8 cellular contexts compared by ENCODE assay signal in genomic region chr15:78808550-78808949, GRCh38. TPM values are rescaled to one million over a fixed set of nuclear protein-coding genes. Genes with fewer than 3 reads are reported as not detected.
DNase-seq lines count a peak whose midpoint lies in the region; ATAC-seq and TF ChIP-seq lines count a peak whose summit lies in the region.

No MANE protein-coding gene starts in this region.

- H3K36me3 ChIP-seq in mammary epithelial cell (ENCODE audit: insufficient read depth, low read length), result no peaks in the 10 kb centered on the region

- whole genome bisulfite sequencing in mammary epithelial cell (ENCODE audit: low coverage, missing lambda C conversion rate), result 62% methylated on average over 2 of the region's 2 CpGs

- ATAC-seq in GM21619 (IDR thresholded peaks at IDR 0.05; ENCODE audit: unreplicated experiment) (no peak), HG03159 (IDR thresholded peaks at IDR 0.05; ENCODE audit: unreplicated experiment) (no peak), HG03175 (IDR thresholded peaks at IDR 0.05; ENCODE audit: unreplicated experiment) (no peak)

- H3K36me3 Mint-ChIP-seq in activated naive CD4-positive, alpha-beta T cell treated with anti-CD3 and anti-CD28 coated beads for 36 hours (ENCODE audit: low read depth), result no peaks in the 10 kb centered on the region

- no peaks in the 10 kb centered on the region for H4K20me1 ChIP-seq in mammary epithelial cell (ENCODE audit: insufficient read depth, low read length)

- in situ Hi-C loops in mammary epithelial cell (cut with MboI; ENCODE audit: low sequenced_read_pairs in 2 of 2), result no loop called here

- DNase-seq in activated naive CD4-positive, alpha-beta T cell treated with anti-CD3 and anti-CD28 coated beads for 36 hours, result peak; percentile 45
- DNase-seq in activated naive CD4-positive, alpha-beta T cell treated with anti-CD3 and anti-CD28 coated beads, Interleukin-2, amount 50 U/mL, for 16 hours, result no peak
- peak; percentile 12 for DNase-seq in NCI-H446 treated with DMSO at 0.1 percent for 48 hours (lab: John Stamatoyannopoulos, UW)
- DNase-seq in mammary epithelial cell, result peak; percentile 35
- peak; percentile 53 for DNase-seq in myocyte (ENCODE audit: low read depth)

- CTCF ChIA-PET in activated naive CD4-positive, alpha-beta T cell treated with anti-CD3 and anti-CD28 coated beads for 36 hours (lab: Charles Lee), result interaction anchor here (0.5 to 1.1 kb wide), 9 partner anchors 10 to 342 kb away, joined by 3 to 5 read pairs (median 3); partner anchors contain the start of gene CHRNA3
- CTCF ChIA-PET in mammary epithelial cell (lab: Charles Lee; ENCODE audit: low non-redundant PET), result interaction anchor here (0.6 to 0.7 kb wide), 2 partner anchors 56 to 83 kb away, joined by 3 to 9 read pairs; no protein-coding TSS in a partner anchor

- no peak overlapping the region for H3K4me2 ChIP-seq in mammary epithelial cell (ENCODE audit: insufficient read depth, low read depth, low read length)

- dilution Hi-C loops in mammary epithelial cell (cut with HindIII; ENCODE audit: low sequenced_read_pairs), result no loop called here

- peaks cover 7% of the 10 kb centered on the region for H3K4me1 ChIP-seq in mammary epithelial cell (ENCODE audit: insufficient read depth, low read length)

- peak; percentile 58 to 75 for TF ChIP-seq CTCF in mammary epithelial cell (conservative IDR thresholded peaks at IDR 0.05 in 1 of 2, IDR thresholded peaks at IDR 0.05 in 1 of 2; ENCODE audit: extremely low read depth in 1 of 2, insufficient read depth in 1 of 2, low read depth in 1 of 2, low read length in 2 of 2)

- no peaks in the 10 kb centered on the region for H3K9me3 ChIP-seq in mammary epithelial cell (replicated peaks; ENCODE audit: insufficient read depth, low read length)

- no peak overlapping the region for H3K4me3 ChIP-seq in mammary epithelial cell (replicated peaks in 1 of 3; ENCODE audit: insufficient read depth in 1 of 3, low read depth in 2 of 3, low read length in 3 of 3)

- H3K4me3 Mint-ChIP-seq in activated naive CD4-positive, alpha-beta T cell treated with anti-CD3 and anti-CD28 coated beads for 36 hours, result no peak overlapping the region

- peaks cover 11% of the 10 kb centered on the region for H3K79me2 ChIP-seq in mammary epithelial cell (ENCODE audit: insufficient read depth, low read length)

- H3K27me3 Mint-ChIP-seq in activated naive CD4-positive, alpha-beta T cell treated with anti-CD3 and anti-CD28 coated beads for 36 hours (ENCODE audit: low read depth), result peaks cover 30% of the 10 kb centered on the region

- no peaks in the 10 kb centered on the region for H3K27me3 ChIP-seq in mammary epithelial cell (ENCODE audit: insufficient read depth, low read length)

- peaks cover 3% of the 10 kb centered on the region for H3K9me3 Mint-ChIP-seq in activated naive CD4-positive, alpha-beta T cell treated with anti-CD3 and anti-CD28 coated beads for 36 hours

- H3K9ac ChIP-seq in mammary epithelial cell (ENCODE audit: insufficient read depth, low read length), result no peak overlapping the region

- no peak overlapping the region for H2AFZ ChIP-seq in mammary epithelial cell (ENCODE audit: low read depth, low read length)

- BruUV-seq in mammary epithelial cell (replicated peaks; lab: Mats Ljungman, UMichigan), result no TSS peak

- H3K27ac Mint-ChIP-seq in activated naive CD4-positive, alpha-beta T cell treated with anti-CD3 and anti-CD28 coated beads for 36 hours, result no peak overlapping the region

- intact Hi-C loops in activated naive CD4-positive, alpha-beta T cell treated with anti-CD3 and anti-CD28 coated beads for 36 hours (cut with micrococcal nuclease), result loop anchor here (5.0 kb wide), 1 partner anchor 51 kb away; no protein-coding TSS in a partner anchor
- intact Hi-C loops in mammary epithelial cell (cut with micrococcal nuclease), result loop anchor here (1.0 kb wide), 1 partner anchor 52 kb away; no protein-coding TSS in a partner anchor

- H3K4me1 Mint-ChIP-seq in activated naive CD4-positive, alpha-beta T cell treated with anti-CD3 and anti-CD28 coated beads for 36 hours (ENCODE audit: low read depth), result peaks cover 4% of the 10 kb centered on the region

- no peak overlapping the region for H3K27ac ChIP-seq in mammary epithelial cell (ENCODE audit: insufficient read depth, low read depth, low read length)

RNA-seq across cellular contexts. Expression of gene ADAMTS7, which starts 2.7 kb away (rescaled TPM):
- total RNA-seq in activated naive CD4-positive, alpha-beta T cell treated with anti-CD3 and anti-CD28 coated beads for 36 hours, result under 1 TPM; 0.07 to 0.10 TPM
- total RNA-seq in mammary epithelial cell (10 to 100 TPM in 1 of 2 donors, 1 to 10 TPM in 1; 6.7 to 10.6 TPM), myocyte (31.9 and 36.4 TPM in 2 replicates)
- 5.6 TPM for polyA plus RNA-seq in mammary epithelial cell
- 3.0 TPM for polyA minus RNA-seq in mammary epithelial cell
- 59.6 TPM for polyA plus RNA-seq in myocyte (2012)

Comparison
In these comparisons a context has a peak if more than half of its experiments do, and no peak if none do; other contexts are left out.
1. RNA of gene ADAMTS7, which starts 2.7 kb away (total RNA-seq): 31.9 to 36.4 TPM in myocyte and 6.7 to 10.6 TPM in mammary epithelial cell; 0.07 to 0.10 TPM in activated naive CD4-positive, alpha-beta T cell treated with anti-CD3 and anti-CD28 coated beads for 36 hours; every median in the first group is over 4 times any median in the second.